8 cellular contexts compared by ENCODE assay signal in the genomic region with DNA sequence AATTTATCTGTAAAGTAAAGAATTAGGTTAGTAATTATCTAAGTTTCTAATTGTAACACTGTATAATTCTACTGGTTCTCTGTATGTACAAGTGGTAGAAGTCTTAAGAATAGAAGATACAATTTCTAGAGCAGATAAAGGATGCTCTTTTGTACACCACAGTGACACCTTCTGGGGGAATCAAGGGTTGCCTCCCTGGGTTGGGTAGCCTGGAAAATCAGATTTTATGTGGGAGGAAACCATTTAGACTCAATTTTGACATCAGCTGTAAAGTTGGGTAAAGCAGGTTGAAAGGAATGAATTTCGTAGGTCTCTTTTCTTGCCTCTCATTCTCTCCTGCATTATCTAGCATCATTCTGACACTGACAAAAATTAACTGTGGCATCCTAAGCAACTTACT.
DNase-seq lines count a peak whose midpoint lies in the region; ATAC-seq and TF ChIP-seq lines count a peak whose summit lies in the region.

No MANE protein-coding gene starts in this region.

- CTCF ChIA-PET in activated CD8-positive, alpha-beta T cell treated with anti-CD3 and anti-CD28 coated beads for 36 hours (lab: Charles Lee) = interaction anchor here (0.6 kb wide), 1 partner anchor 33 kb away, joined by 3 read pairs; no protein-coding TSS in a partner anchor
- CTCF ChIA-PET in activated CD8-positive, alpha-beta T cell treated with anti-CD3 and anti-CD28 coated beads, Interleukin-2, amount 10 ng/mL, durations not matched to agents 7 days and 5 days (lab: Charles Lee) = no interaction called here

- peak; percentile 1 for DNase-seq in activated CD8-positive, alpha-beta T cell treated with anti-CD3 and anti-CD28 coated beads for 36 hours
- DNase-seq in activated CD8-positive, alpha-beta T cell treated with anti-CD3 and anti-CD28 coated beads, Interleukin-2, amount 10 ng/mL, durations not matched to agents 7 days and 5 days = no peak
- peak; percentile 3 for DNase-seq in NCI-H460 (ENCODE audit: extremely low read depth, low read depth)
- DNase-seq in fibroblast of peridontal ligament (ENCODE audit: extremely low read depth) = peak; percentile 0
- DNase-seq in transverse colon = peak; percentile 10
- no peak for DNase-seq in NCI-H526 (lab: John Stamatoyannopoulos, UW)
- DNase-seq in activated CD4-positive, alpha-beta T cell treated with anti-CD3 and anti-CD28 coated beads for 4 hours = no peak

- no peaks in the 10 kb centered on the region for H3K27me3 ChIP-seq in transverse colon

- H3K36me3 ChIP-seq in transverse colon = no peaks in the 10 kb centered on the region

- no peak overlapping the region for H3K4me3 Mint-ChIP-seq in activated CD8-positive, alpha-beta T cell treated with anti-CD3 and anti-CD28 coated beads for 36 hours
- no peak overlapping the region for H3K4me3 Mint-ChIP-seq in activated CD8-positive, alpha-beta T cell treated with anti-CD3 and anti-CD28 coated beads, Interleukin-2, amount 10 ng/mL, durations not matched to agents 7 days and 5 days

- TF ChIP-seq POLR2A in transverse colon (IDR thresholded peaks at IDR 0.05) = no peak

- intact Hi-C loops in activated CD8-positive, alpha-beta T cell treated with anti-CD3 and anti-CD28 coated beads for 36 hours (cut with micrococcal nuclease) = no loop called here
- intact Hi-C loops in transverse colon (cut with DNase I; ENCODE audit: low total_unique reads) = no loop called here

- H3K27ac ChIP-seq in transverse colon = no peak overlapping the region

- no peak for TF ChIP-seq EP300 in transverse colon (IDR thresholded peaks at IDR 0.05; ENCODE audit: low read depth)

- 91% methylated on average over 1 of the region's 1 CpG for WGBS in transverse colon (ENCODE audit: low coverage in 1 of 2), 2 donors

- H3K9me3 ChIP-seq in transverse colon = no peaks in the 10 kb centered on the region

- H3K9me3 Mint-ChIP-seq in activated CD8-positive, alpha-beta T cell treated with anti-CD3 and anti-CD28 coated beads for 36 hours = no peaks in the 10 kb centered on the region
- H3K9me3 Mint-ChIP-seq in activated CD8-positive, alpha-beta T cell treated with anti-CD3 and anti-CD28 coated beads, Interleukin-2, amount 10 ng/mL, durations not matched to agents 7 days and 5 days (ENCODE audit: insufficient read depth) = no peaks in the 10 kb centered on the region

- no peak for ATAC-seq in activated CD8-positive, alpha-beta T cell treated with anti-CD3 and anti-CD28 coated beads for 36 hours
- no peak for ATAC-seq in activated CD8-positive, alpha-beta T cell treated with anti-CD3 and anti-CD28 coated beads, Interleukin-2, amount 10 ng/mL, durations not matched to agents 7 days and 5 days
- ATAC-seq in GM21529 (IDR thresholded peaks at IDR 0.05; ENCODE audit: unreplicated experiment) = no peak

- no peak for TF ChIP-seq CTCF in activated CD8-positive, alpha-beta T cell treated with anti-CD3 and anti-CD28 coated beads for 36 hours (IDR thresholded peaks at IDR 0.05)
- TF ChIP-seq CTCF in transverse colon (IDR thresholded peaks at IDR 0.05) = peak in 2 of 5 experiments; percentile 25 to 28

- H3K36me3 Mint-ChIP-seq in activated CD8-positive, alpha-beta T cell treated with anti-CD3 and anti-CD28 coated beads for 36 hours (ENCODE audit: low read depth) = no peaks in the 10 kb centered on the region
- H3K36me3 Mint-ChIP-seq in activated CD8-positive, alpha-beta T cell treated with anti-CD3 and anti-CD28 coated beads, Interleukin-2, amount 10 ng/mL, durations not matched to agents 7 days and 5 days (ENCODE audit: low read depth) = no peaks in the 10 kb centered on the region

- no peaks in the 10 kb centered on the region for H3K27me3 Mint-ChIP-seq in activated CD8-positive, alpha-beta T cell treated with anti-CD3 and anti-CD28 coated beads for 36 hours
- H3K27me3 Mint-ChIP-seq in activated CD8-positive, alpha-beta T cell treated with anti-CD3 and anti-CD28 coated beads, Interleukin-2, amount 10 ng/mL, durations not matched to agents 7 days and 5 days (ENCODE audit: low read depth) = no peaks in the 10 kb centered on the region

- POLR2A ChIA-PET in activated CD8-positive, alpha-beta T cell treated with anti-CD3 and anti-CD28 coated beads for 36 hours (lab: Charles Lee) = no interaction called here
- POLR2A ChIA-PET in activated CD8-positive, alpha-beta T cell treated with anti-CD3 and anti-CD28 coated beads, Interleukin-2, amount 10 ng/mL, durations not matched to agents 7 days and 5 days (lab: Charles Lee) = no interaction called here

- no peaks in the 10 kb centered on the region for H3K4me1 ChIP-seq in transverse colon

- H3K4me3 ChIP-seq in transverse colon = no peak overlapping the region

- no peak overlapping the region for H3K27ac Mint-ChIP-seq in activated CD8-positive, alpha-beta T cell treated with anti-CD3 and anti-CD28 coated beads for 36 hours
- no peak overlapping the region for H3K27ac Mint-ChIP-seq in activated CD8-positive, alpha-beta T cell treated with anti-CD3 and anti-CD28 coated beads, Interleukin-2, amount 10 ng/mL, durations not matched to agents 7 days and 5 days

- in situ Hi-C loops in transverse colon (cut with MboI; ENCODE audit: low pct_ligation_motif_present in 1 of 4, low pct_unique_long_range_greater_than_20kb in 1 of 4, low sequenced_read_pairs in 3 of 4) = no loop called here

- no peaks in the 10 kb centered on the region for H3K4me1 Mint-ChIP-seq in activated CD8-positive, alpha-beta T cell treated with anti-CD3 and anti-CD28 coated beads for 36 hours (ENCODE audit: low read depth)
- no peaks in the 10 kb centered on the region for H3K4me1 Mint-ChIP-seq in activated CD8-positive, alpha-beta T cell treated with anti-CD3 and anti-CD28 coated beads, Interleukin-2, amount 10 ng/mL, durations not matched to agents 7 days and 5 days (ENCODE audit: low read depth)

Comparison
In these comparisons a context has a peak if more than half of its experiments do, and no peak if none do; other contexts are left out.
1. DNase-seq: peak in activated CD8-positive, alpha-beta T cell treated with anti-CD3 and anti-CD28 coated beads for 36 hours (single experiment), NCI-H460 (single experiment), fibroblast of peridontal ligament (single experiment) and transverse colon (single experiment); none in activated CD8-positive, alpha-beta T cell treated with anti-CD3 and anti-CD28 coated beads, Interleukin-2, amount 10 ng/mL, durations not matched to agents 7 days and 5 days (single experiment), NCI-H526 (0 of 2) and activated CD4-positive, alpha-beta T cell treated with anti-CD3 and anti-CD28 coated beads for 4 hours (0 of 2).